Comparison of ENCODE assay signal across 12 cellular contexts in the genomic region with DNA sequence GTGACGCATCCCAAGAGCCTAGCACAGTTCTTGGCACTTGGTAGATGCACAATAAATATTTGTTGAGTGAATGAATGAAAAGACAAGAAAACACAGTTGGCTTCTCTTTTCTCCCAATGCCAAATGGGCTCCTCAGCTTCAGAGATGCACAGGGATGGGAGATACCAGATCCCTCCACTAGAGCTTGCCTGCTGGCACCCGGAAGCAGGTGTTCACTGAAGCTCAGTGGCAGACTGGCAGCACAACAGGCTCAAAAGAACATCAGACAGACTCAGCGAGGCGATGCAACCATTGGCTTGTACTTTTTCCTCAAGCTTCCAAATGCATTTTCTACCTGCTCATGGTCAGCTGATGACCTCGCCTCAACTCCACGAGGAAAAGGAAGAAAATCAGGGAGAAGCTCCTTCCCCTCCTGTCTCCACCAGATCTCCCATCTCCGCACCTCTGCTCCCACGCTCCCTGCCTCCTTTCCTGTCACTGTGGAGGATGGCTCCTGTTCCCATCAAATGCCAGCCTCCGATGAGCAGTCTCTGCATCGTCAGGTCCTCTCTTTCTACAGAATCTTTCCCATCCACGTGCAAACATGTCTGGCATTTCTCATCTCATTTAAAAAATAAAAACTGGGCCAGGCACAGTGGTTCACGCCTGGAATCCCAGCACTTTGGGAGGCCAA. TPM values are rescaled to one million over a fixed set of nuclear protein-coding genes. Genes with fewer than 3 reads are reported as not detected.
A peak's percentile ranks its signal among the peaks of the same experiment; 100 is the strongest.
DNase-seq lines count a peak whose midpoint lies in the region; ATAC-seq, FAIRE-seq and TF ChIP-seq lines count a peak whose summit lies in the region.
"Had no signal": no experiment of that assay in that cellular context is flagged by ENCODE, and none has a peak within 500 bp of the region (broad histone marks: within the 10 kb centered on the region; RNA-seq: fewer than 3 reads in every experiment).

No MANE protein-coding gene starts in this region.

- no peak overlapping the region for H3K4me2 ChIP-seq in astrocyte (ENCODE audit: low read length)

- no peaks in the 10 kb centered on the region for H3K27me3 ChIP-seq in astrocyte (ENCODE audit: insufficient read depth, low read length)
- no peaks in the 10 kb centered on the region for H3K27me3 ChIP-seq in psoas muscle (ENCODE audit: insufficient read depth in 3 of 3, low read length in 2 of 3)
- H3K27me3 ChIP-seq: heart left ventricle had no signal

- H3K4me3 Mint-ChIP-seq in astrocyte (ENCODE audit: unreplicated experiment), result no peak overlapping the region
- H3K4me3 Mint-ChIP-seq: activated naive CD4-positive, alpha-beta T cell treated with anti-CD3 and anti-CD28 coated beads, Interleukin-2, amount 10 ng/mL, durations not matched to agents 7 days and 5 days; B cell; stimulated activated naive CD8-positive, alpha-beta T cell treated with anti-CD3 and anti-CD28 coated beads, Interleukin-15, Interleukin-2, amounts not matched to agents 100 ng/mL and 50 ng/mL, for 24 hours had no signal

- H3K4me1 Mint-ChIP-seq in astrocyte (ENCODE audit: low read depth, unreplicated experiment), result no peaks in the 10 kb centered on the region
- H3K4me1 Mint-ChIP-seq: B cell had no signal

- no peaks in the 10 kb centered on the region for H3K79me2 ChIP-seq in astrocyte (ENCODE audit: insufficient read depth, low read length)

- H3K4me1 ChIP-seq in astrocyte (ENCODE audit: insufficient read depth, low read length) (no peaks in the 10 kb centered on the region), psoas muscle (peaks cover 23% of the 10 kb centered on the region)

- no peaks in the 10 kb centered on the region for H4K20me1 ChIP-seq in astrocyte (ENCODE audit: insufficient read depth, low read length)

- H2AFZ ChIP-seq in astrocyte (ENCODE audit: low read depth, low read length), result no peak overlapping the region

- ATAC-seq in psoas muscle (peak in 3 of 4 donors; percentile 53 to 66 (median 65)), HG02884 (IDR thresholded peaks at IDR 0.05; ENCODE audit: unreplicated experiment) (no peak)

- intact Hi-C loops in psoas muscle (cut with DNase I), result no loop called here

- 66 to 77% (median 70%) methylated on average over 12 of the region's 12 CpGs for WGBS in psoas muscle, 3 donors

- H3K4me3 ChIP-seq in astrocyte (ENCODE audit: insufficient read depth, low read depth, low read length) (no peak overlapping the region), psoas muscle (no peak overlapping the region)
- H3K4me3 ChIP-seq: heart left ventricle had no signal

- H3K27ac ChIP-seq in astrocyte (ENCODE audit: low read depth, low read length), result no peak overlapping the region
- H3K27ac ChIP-seq in psoas muscle, result peak overlapping the region; percentile 43

- H3K27me3 Mint-ChIP-seq in astrocyte (ENCODE audit: low read depth, unreplicated experiment), result no peaks in the 10 kb centered on the region
- H3K27me3 Mint-ChIP-seq: B cell; stimulated activated naive CD8-positive, alpha-beta T cell treated with anti-CD3 and anti-CD28 coated beads, Interleukin-15, Interleukin-2, amounts not matched to agents 100 ng/mL and 50 ng/mL, for 24 hours had no signal

- DNase-seq in activated CD4-positive, alpha-beta T cell treated with anti-CD3 and anti-CD28 coated beads for 48 hours, result peak; percentile 25
- no peak for DNase-seq in activated CD4-positive, alpha-beta T cell treated with anti-CD3 and anti-CD28 coated beads for 1 hour
- DNase-seq in NCI-H2081 (lab: John Stamatoyannopoulos, UW) (peak; percentile 44 to 67), astrocyte (ENCODE audit: low read depth) (no peak), psoas muscle (no peak)
- no peak for DNase-seq in activated effector memory CD4-positive, alpha-beta T cell treated with Interleukin-2 at 50 U/mL for 16 hours
- no peak for DNase-seq in activated CD4-positive, CD25-positive, alpha-beta regulatory T cell (lab: John Stamatoyannopoulos, UW)
- DNase-seq: activated naive CD4-positive, alpha-beta T cell treated with anti-CD3 and anti-CD28 coated beads, Interleukin-2, amount 10 ng/mL, durations not matched to agents 7 days and 5 days had no signal

- TF ChIP-seq CTCF in astrocyte (IDR thresholded peaks at IDR 0.05; ENCODE audit: insufficient read depth, low read depth, low read length) (peak; percentile 7), psoas muscle (IDR thresholded peaks at IDR 0.05) (no peak)

- H3K9ac ChIP-seq in astrocyte (ENCODE audit: low read length), result no peak overlapping the region

- H3K27ac Mint-ChIP-seq in astrocyte (ENCODE audit: unreplicated experiment), result peak overlapping the region; percentile 30
- H3K27ac Mint-ChIP-seq: activated naive CD4-positive, alpha-beta T cell treated with anti-CD3 and anti-CD28 coated beads, Interleukin-2, amount 10 ng/mL, durations not matched to agents 7 days and 5 days; B cell; stimulated activated naive CD8-positive, alpha-beta T cell treated with anti-CD3 and anti-CD28 coated beads, Interleukin-15, Interleukin-2, amounts not matched to agents 100 ng/mL and 50 ng/mL, for 24 hours had no signal

- H3K36me3 Mint-ChIP-seq in astrocyte (ENCODE audit: low read depth, unreplicated experiment), result peaks cover 9% of the 10 kb centered on the region
- H3K36me3 Mint-ChIP-seq: activated naive CD4-positive, alpha-beta T cell treated with anti-CD3 and anti-CD28 coated beads, Interleukin-2, amount 10 ng/mL, durations not matched to agents 7 days and 5 days had no signal

- no peaks in the 10 kb centered on the region for H3K9me3 Mint-ChIP-seq in astrocyte (ENCODE audit: unreplicated experiment)
- H3K9me3 Mint-ChIP-seq: activated naive CD4-positive, alpha-beta T cell treated with anti-CD3 and anti-CD28 coated beads, Interleukin-2, amount 10 ng/mL, durations not matched to agents 7 days and 5 days; stimulated activated naive CD8-positive, alpha-beta T cell treated with anti-CD3 and anti-CD28 coated beads, Interleukin-15, Interleukin-2, amounts not matched to agents 100 ng/mL and 50 ng/mL, for 24 hours had no signal

- FAIRE-seq in astrocyte (lab: Jason Lieb, UNC), result no peak

- H3K36me3 ChIP-seq in astrocyte (ENCODE audit: insufficient read depth, low read length) (no peaks in the 10 kb centered on the region), psoas muscle (ENCODE audit: insufficient read depth in 1 of 2, low read depth in 1 of 2) (peaks cover 0 to 27% of the 10 kb centered on the region in 2 donors)
- H3K36me3 ChIP-seq: heart left ventricle had no signal

- H3K9me3 ChIP-seq in astrocyte (ENCODE audit: insufficient read depth, low read depth, low read length), result no peaks in the 10 kb centered on the region
- H3K9me3 ChIP-seq in psoas muscle, result no peaks in the 10 kb centered on the region
- H3K9me3 ChIP-seq: heart left ventricle had no signal

RNA-seq across cellular contexts. Expression of a gene that starts 5.8 kb away (rescaled TPM):
- total RNA-seq in astrocyte (0.86 and 0.96 TPM in 2 replicates), psoas muscle (10 to 100 TPM; 47.5 to 90.6 (median 59.5) TPM)
- polyA plus RNA-seq in psoas muscle, result 10 to 100 TPM; 37.6 to 79.3 (median 50.0) TPM

RNA-seq across cellular contexts. Expression of a gene that starts 16.9 kb away (rescaled TPM):
- total RNA-seq in astrocyte (124 and 130 TPM in 2 replicates), psoas muscle (100 to 1,000 TPM; 141 to 255 (median 191) TPM)
- polyA plus RNA-seq in psoas muscle, result 100 to 1,000 TPM; 300 to 346 (median 316) TPM

RNA-seq across cellular contexts. Expression of a gene that starts 34.8 kb away (rescaled TPM):
- total RNA-seq in astrocyte (76.6 and 92.7 TPM in 2 replicates), psoas muscle (10 to 100 TPM; 14.7 to 26.9 (median 19.9) TPM)
- polyA plus RNA-seq in psoas muscle, result 10 to 100 TPM; 27.0 to 35.3 (median 29.1) TPM

Comparison
In these comparisons a context has a peak if more than half of its experiments do, and no peak if none do; other contexts are left out.
1. DNase-seq: peak in activated CD4-positive, alpha-beta T cell treated with anti-CD3 and anti-CD28 coated beads for 48 hours (single experiment) and NCI-H2081 (2 of 2); none in activated CD4-positive, alpha-beta T cell treated with anti-CD3 and anti-CD28 coated beads for 1 hour (single experiment), astrocyte (single experiment), psoas muscle (0 of 2), activated effector memory CD4-positive, alpha-beta T cell treated with Interleukin-2 at 50 U/mL for 16 hours (single experiment) and activated CD4-positive, CD25-positive, alpha-beta regulatory T cell (0 of 4).
2. RNA of a gene that starts 5.8 kb away (total RNA-seq): 47.5 to 90.6 TPM in psoas muscle; 0.86 to 0.96 TPM in astrocyte; every median in the first group is over 10 times any median in the second.